1 cellular context compared by ENCODE assay signal in genomic region chr17:77450742-77451270, GRCh38.
TF ChIP-seq lines count a peak whose summit lies in the region.

No MANE protein-coding gene starts in this region.

TF ChIP-seq in GM12878, 131 proteins besides CTCF, POLR2A, EP300 and RAD21 (continued from another document):
- TF ChIP-seq CREM (IDR thresholded peaks at IDR 0.05; ENCODE audit: low read depth) (no peak), PAX5 (IDR thresholded peaks at IDR 0.05; ENCODE audit: borderline replicate concordance, low read depth, low read length) (no peak), LARP7 (IDR thresholded peaks at IDR 0.05) (peak; percentile 40; the same call in 1 of the 2 replicates), SKIL (IDR thresholded peaks at IDR 0.05; ENCODE audit: low read depth, poor library complexity, severe bottlenecking) (no peak), IRF4 (IDR thresholded peaks at IDR 0.05; ENCODE audit: low read depth, low read length) (0 out of 2 replicates have a peak, but pooled peaks have one; percentile 2)
